In genomic region chr1:3461238-3461933, GRCh38 we compare ENCODE assay signal across 3 cellular contexts.
TF ChIP-seq lines count a peak whose summit lies in the region.

No MANE protein-coding gene starts in this region.

TF ChIP-seq in HCT116, 20 proteins besides CTCF, POLR2A, EP300 and RAD21 (continues in another document):
- TF ChIP-seq EZH2phosphoT487 (IDR thresholded peaks at IDR 0.05; ENCODE audit: borderline replicate concordance) = no peak
- no peak for TF ChIP-seq MAX (IDR thresholded peaks at IDR 0.05)
- no peak for TF ChIP-seq YY1 (IDR thresholded peaks at IDR 0.05; ENCODE audit: extremely low read depth, insufficient replicate concordance, low read depth, low read length)
- TF ChIP-seq ZFX (IDR thresholded peaks at IDR 0.05) = no peak
- TF ChIP-seq ZNF274 (IDR thresholded peaks at IDR 0.05; ENCODE audit: low read depth, low read length) = no peak
- no peak for TF ChIP-seq POLR2AphosphoS5 (IDR thresholded peaks at IDR 0.05; ENCODE audit: low read depth, low read length)
- no peak for TF ChIP-seq EGR1 (IDR thresholded peaks at IDR 0.05; ENCODE audit: low read depth)
- no peak for TF ChIP-seq SRF (IDR thresholded peaks at IDR 0.05; ENCODE audit: low read depth)
- TF ChIP-seq ZBTB33 (IDR thresholded peaks at IDR 0.05; ENCODE audit: extremely low read depth, insufficient replicate concordance, low read length) = no peak
- no peak for TF ChIP-seq FOSL1 (IDR thresholded peaks at IDR 0.05; ENCODE audit: low read depth)
- TF ChIP-seq SIN3A (IDR thresholded peaks at IDR 0.05; ENCODE audit: low read depth) = no peak
- no peak for TF ChIP-seq SP1 (IDR thresholded peaks at IDR 0.05; ENCODE audit: low read depth)
- TF ChIP-seq REST (IDR thresholded peaks at IDR 0.05; ENCODE audit: low read depth) = no peak
- no peak for TF ChIP-seq ATF3 (IDR thresholded peaks at IDR 0.05)
- no peak for TF ChIP-seq JUND (IDR thresholded peaks at IDR 0.05)
- TF ChIP-seq EZH2 (IDR thresholded peaks at IDR 0.05) = no peak
- TF ChIP-seq CEBPB (IDR thresholded peaks at IDR 0.05; ENCODE audit: low read depth) = no peak
- no peak for TF ChIP-seq CBX3 (IDR thresholded peaks at IDR 0.05; ENCODE audit: low read depth)

TF ChIP-seq in HepG2, 621 proteins besides CTCF, POLR2A, EP300 and RAD21 (continues in another document):
- TF ChIP-seq ZFP90 (CRISPR knock-in tag; IDR thresholded peaks at IDR 0.05; ENCODE audit: borderline replicate concordance) (no peak), TFDP1 (CRISPR knock-in tag; IDR thresholded peaks at IDR 0.05; ENCODE audit: borderline replicate concordance) (no peak), ZNF281 (CRISPR knock-in tag; IDR thresholded peaks at IDR 0.05; ENCODE audit: borderline replicate concordance) (no peak), ZNF224 (CRISPR knock-in tag; IDR thresholded peaks at IDR 0.05) (no peak), HNRNPL (IDR thresholded peaks at IDR 0.05; ENCODE audit: low read depth, low read length) (0 out of 2 replicates have a peak, but pooled peaks have one; percentile 26), ZBTB8A (CRISPR knock-in tag; IDR thresholded peaks at IDR 0.05; ENCODE audit: borderline replicate concordance, low read depth) (no peak), MTA3 (CRISPR knock-in tag; IDR thresholded peaks at IDR 0.05) (no peak), AGO2 (optimal IDR thresholded peaks at IDR 0.05; ENCODE audit: low read depth, low read length) (peak; percentile 65), ZNF720 (CRISPR knock-in tag; IDR thresholded peaks at IDR 0.05) (peak; percentile 37; the same call in 1 of the 2 replicates), NFIB (CRISPR knock-in tag; IDR thresholded peaks at IDR 0.05; ENCODE audit: borderline replicate concordance) (no peak), ZNF3 (CRISPR knock-in tag; IDR thresholded peaks at IDR 0.05) (no peak), RBM22 (optimal IDR thresholded peaks at IDR 0.05; ENCODE audit: low read length) (no peak), FOXO1 (CRISPR knock-in tag; IDR thresholded peaks at IDR 0.05) (0 out of 2 replicates have a peak, but pooled peaks have one; percentile 0), EED (CRISPR knock-in tag; IDR thresholded peaks at IDR 0.05) (no peak), STAT5B (CRISPR knock-in tag; IDR thresholded peaks at IDR 0.05) (no peak), ZBTB38 (CRISPR knock-in tag; IDR thresholded peaks at IDR 0.05) (no peak), ZNF564 (CRISPR knock-in tag; IDR thresholded peaks at IDR 0.05) (no peak), KLF11 (CRISPR knock-in tag; IDR thresholded peaks at IDR 0.05) (no peak), HDAC2 (CRISPR knock-in tag; IDR thresholded peaks at IDR 0.05) (0 out of 2 replicates have a peak, but pooled peaks have one; percentile 28), ZNF691 (CRISPR knock-in tag; IDR thresholded peaks at IDR 0.05; ENCODE audit: borderline replicate concordance, low read depth) (no peak), SALL2 (CRISPR knock-in tag; IDR thresholded peaks at IDR 0.05) (no peak), ZSCAN30 (CRISPR knock-in tag; IDR thresholded peaks at IDR 0.05) (no peak), RFX5 (IDR thresholded peaks at IDR 0.05; ENCODE audit: low read depth, low read length) (no peak), KDM1A (CRISPR knock-in tag; IDR thresholded peaks at IDR 0.05) (peak; percentile 93), ZNF629 (CRISPR knock-in tag; conservative IDR thresholded peaks at IDR 0.05) (peak; percentile 99), PHF5A (CRISPR knock-in tag; IDR thresholded peaks at IDR 0.05; ENCODE audit: low read depth, unreplicated experiment) (no peak), ZMYM3 (CRISPR knock-in tag; IDR thresholded peaks at IDR 0.05) (peak; percentile 97), ZNF18 (CRISPR knock-in tag; IDR thresholded peaks at IDR 0.05; ENCODE audit: insufficient replicate concordance) (no peak), MIER2 (CRISPR knock-in tag; IDR thresholded peaks at IDR 0.05) (no peak), ZNF616 (CRISPR knock-in tag; IDR thresholded peaks at IDR 0.05; ENCODE audit: low read depth) (no peak), SRY (CRISPR knock-in tag; IDR thresholded peaks at IDR 0.05) (no peak)

TF ChIP-seq in GM12891, 5 proteins besides CTCF, POLR2A, EP300 and RAD21:
- TF ChIP-seq PAX5 (IDR thresholded peaks at IDR 0.05; ENCODE audit: insufficient read depth, low read length, severe bottlenecking) = no peak
- no peak for TF ChIP-seq SPI1 (IDR thresholded peaks at IDR 0.05; ENCODE audit: low read depth, low read length)
- no peak for TF ChIP-seq TAF1 (IDR thresholded peaks at IDR 0.05; ENCODE audit: low read depth, low read length)
- TF ChIP-seq POU2F2 (IDR thresholded peaks at IDR 0.05; ENCODE audit: low read depth, low read length) = no peak
- no peak for TF ChIP-seq POLR2AphosphoS5 (IDR thresholded peaks at IDR 0.05; ENCODE audit: low read depth, low read length)
